In the genomic region with DNA sequence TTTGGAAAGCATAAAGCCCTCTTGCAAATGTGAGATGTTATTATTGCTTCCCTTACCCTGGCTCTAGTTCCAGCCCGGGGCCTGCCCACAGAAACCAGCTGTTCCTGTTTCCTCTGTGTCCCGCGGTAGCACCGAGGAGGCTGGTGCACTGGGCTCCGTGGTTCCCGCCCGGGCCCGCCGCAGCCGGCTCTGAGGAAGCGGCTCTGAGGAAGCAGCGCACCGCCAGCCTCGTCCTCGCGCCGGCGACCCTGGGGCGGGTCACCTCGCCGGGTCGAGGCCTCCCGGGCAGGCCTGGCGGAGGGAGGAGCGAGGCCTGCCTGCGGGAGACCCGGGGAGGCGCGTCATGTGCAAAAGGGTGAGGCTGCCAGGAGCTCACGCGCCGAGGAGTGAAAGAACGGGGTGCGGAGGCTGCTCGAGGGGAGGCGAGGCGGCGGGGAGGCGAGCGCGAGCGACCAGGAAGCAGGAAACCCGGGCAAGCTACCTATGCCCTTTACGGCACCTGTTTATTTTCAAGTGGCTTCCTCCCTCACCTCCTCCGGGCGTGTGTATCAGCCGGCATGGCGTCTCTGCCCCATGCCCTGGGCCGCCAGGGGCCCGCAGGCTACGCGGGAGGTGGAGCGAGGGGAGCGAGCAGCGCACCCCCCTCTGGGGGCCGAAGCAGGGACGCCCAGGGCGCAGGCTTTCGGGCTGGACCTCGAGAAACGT, we compare ENCODE assay signal across 8 cellular contexts.
DNase-seq lines count a peak whose midpoint lies in the region; ATAC-seq and TF ChIP-seq lines count a peak whose summit lies in the region.

No MANE protein-coding gene starts in this region.

- H3K9me2 ChIP-seq in DOHH2 (replicated peaks; ENCODE audit: control insufficient read depth, low read length): no peaks in the 10 kb centered on the region

- peaks cover 11% of the 10 kb centered on the region for H3K4me1 ChIP-seq in DOHH2 (ENCODE audit: control insufficient read depth, low read length)

- H3K4me2 ChIP-seq in DOHH2 (ENCODE audit: low read length): peak overlapping the region; percentile 72

- no peaks in the 10 kb centered on the region for H3K36me3 Mint-ChIP-seq in IgD-negative memory B cell
- peaks cover 2% of the 10 kb centered on the region for H3K36me3 Mint-ChIP-seq in central memory CD8-positive, alpha-beta T cell (ENCODE audit: insufficient read depth)

- H3K27me3 ChIP-seq in DOHH2 (ENCODE audit: control insufficient read depth, low read length) (peaks cover 9% of the 10 kb centered on the region; the same call in 1 of the 2 replicates), layer of hippocampus (ENCODE audit: control insufficient read depth, insufficient read depth, low read length) (no peaks in the 10 kb centered on the region)

- peak; percentile 17 to 30 for DNase-seq in central memory CD8-positive, alpha-beta T cell (ENCODE audit: low spot score in 2 of 2)
- DNase-seq in stimulated activated CD4-positive, alpha-beta T cell treated with anti-CD3 and anti-CD28 coated beads, Interleukin-1b, Interleukin-23, amount 100 ng/mL, for 48 hours: peak; percentile 42
- no peak for DNase-seq in NCI-H187 treated with DMSO at 0.1 percent for 48 hours (lab: John Stamatoyannopoulos, UW)

- H3K36me3 ChIP-seq in DOHH2 (ENCODE audit: control insufficient read depth, low read length): no peaks in the 10 kb centered on the region

- H3K27ac ChIP-seq in DOHH2 (ENCODE audit: low read depth, low read length) (no peak overlapping the region), layer of hippocampus (ENCODE audit: low read depth, low read length) (peak overlapping the region; percentile 21)

- TF ChIP-seq CTCF in DOHH2 (IDR thresholded peaks at IDR 0.05; ENCODE audit: low read depth, low read length, poor library complexity, severe bottlenecking): no peak

- peaks cover 0 to 2% (median 0%) of the 10 kb centered on the region in 3 donors for H3K9me3 Mint-ChIP-seq in IgD-negative memory B cell
- no peaks in the 10 kb centered on the region for H3K9me3 Mint-ChIP-seq in central memory CD8-positive, alpha-beta T cell

- H4K20me1 ChIP-seq in DOHH2 (ENCODE audit: control insufficient read depth, insufficient read depth, low read depth, low read length): no peaks in the 10 kb centered on the region

- H3K27ac Mint-ChIP-seq in IgD-negative memory B cell: peak overlapping the region; percentile 57 to 90 (median 88)
- H3K27ac Mint-ChIP-seq in central memory CD8-positive, alpha-beta T cell (ENCODE audit: low read depth): no peak overlapping the region

- peaks cover 14 to 30% (median 14%) of the 10 kb centered on the region in 3 donors for H3K4me1 Mint-ChIP-seq in IgD-negative memory B cell
- peaks cover 14% of the 10 kb centered on the region for H3K4me1 Mint-ChIP-seq in central memory CD8-positive, alpha-beta T cell

- ATAC-seq in GM21381 (IDR thresholded peaks at IDR 0.05; ENCODE audit: unreplicated experiment): peak; percentile 80
- ATAC-seq in activated CD4-positive, CD25-positive, alpha-beta regulatory T cell treated with anti-CD3 and anti-CD28 coated beads, Interleukin-2, amount 50 U/mL, for 24 hours: peak; percentile 74 to 76
- ATAC-seq in central memory CD8-positive, alpha-beta T cell (replicated peaks; ENCODE audit: extremely low read depth, poor library complexity, severe bottlenecking): peak; percentile 72

- no peaks in the 10 kb centered on the region for H3K9me3 ChIP-seq in DOHH2 (ENCODE audit: control insufficient read depth, insufficient read depth, low read length)

- H3K4me3 ChIP-seq in DOHH2 (ENCODE audit: low read length): peak overlapping the region; percentile 70

- H3K4me3 Mint-ChIP-seq in IgD-negative memory B cell: peak overlapping the region; percentile 81 to 95 (median 88)
- peak overlapping the region; percentile 72 for H3K4me3 Mint-ChIP-seq in central memory CD8-positive, alpha-beta T cell

- no peaks in the 10 kb centered on the region for H3K27me3 Mint-ChIP-seq in IgD-negative memory B cell
- no peaks in the 10 kb centered on the region for H3K27me3 Mint-ChIP-seq in central memory CD8-positive, alpha-beta T cell

- no peaks in the 10 kb centered on the region for H3K79me2 ChIP-seq in DOHH2 (ENCODE audit: control insufficient read depth, low read length)

- H3F3A ChIP-seq in DOHH2 (ENCODE audit: control insufficient read depth, insufficient read depth): no peaks in the 10 kb centered on the region
